Comparison of ENCODE assay signal across 15 cellular contexts in genomic region chr12:50725011-50725899, GRCh38. TPM values are rescaled to one million over a fixed set of nuclear protein-coding genes. Genes with fewer than 3 reads are reported as not detected.
DNase-seq lines count a peak whose midpoint lies in the region; ATAC-seq lines count a peak whose summit lies in the region.
"Had no signal": no experiment of that assay in that cellular context is flagged by ENCODE, and none has a peak within 500 bp of the region (broad histone marks: within the 10 kb centered on the region; RNA-seq: fewer than 3 reads in every experiment).

No MANE protein-coding gene starts in this region.

- no peaks in the 10 kb centered on the region for H3K27me3 Mint-ChIP-seq in memory B cell
- H3K27me3 Mint-ChIP-seq: activated CD8-positive, alpha-beta T cell treated with anti-CD3 and anti-CD28 coated beads for 36 hours; dendritic cell treated with granulocyte-macrophage colony-stimulating factor and Interleukin-4, amounts not matched to agents 40 ng/mL and 50 ng/mL, for 4 days had no signal

- peak; percentile 14 for DNase-seq in Caki2 (ENCODE audit: low read depth)
- peak; percentile 11 for DNase-seq in M059J (ENCODE audit: low read depth)
- DNase-seq in cerebellar cortex (ENCODE audit: low spot score): peak; percentile 58
- no peak for DNase-seq in memory B cell (ENCODE audit: low spot score in 2 of 2)
- no peak for DNase-seq in NOMO-1 treated with DMSO at 0.1 percent for 48 hours (lab: John Stamatoyannopoulos, UW; ENCODE audit: unreplicated experiment)
- no peak for DNase-seq in NCI-H1930 (lab: John Stamatoyannopoulos, UW)
- DNase-seq: activated CD8-positive, alpha-beta T cell treated with anti-CD3 and anti-CD28 coated beads for 36 hours; amniotic stem cell; MV-4-11; NCI-H524 had no signal

- no peak for ATAC-seq in memory B cell (ENCODE audit: low read depth)
- ATAC-seq in GM21576 (IDR thresholded peaks at IDR 0.05; ENCODE audit: unreplicated experiment): no peak
- ATAC-seq: activated CD8-positive, alpha-beta T cell treated with anti-CD3 and anti-CD28 coated beads for 36 hours; SK-N-SH treated with all-trans-retinoic acid at 6 μM for 48 hours; stimulated activated effector memory CD8-positive, alpha-beta T cell treated with anti-CD3 and anti-CD28 coated beads, Interleukin-12 subunit alpha, Interleukin-12 subunit beta, amount 100 ng/mL, for 72 hours had no signal

- H3K27ac Mint-ChIP-seq in memory B cell: peak overlapping the region; percentile 28
- H3K27ac Mint-ChIP-seq: activated CD8-positive, alpha-beta T cell treated with anti-CD3 and anti-CD28 coated beads for 36 hours; dendritic cell treated with granulocyte-macrophage colony-stimulating factor and Interleukin-4, amounts not matched to agents 40 ng/mL and 50 ng/mL, for 4 days; neural progenitor cell; stimulated activated effector memory CD8-positive, alpha-beta T cell treated with anti-CD3 and anti-CD28 coated beads, Interleukin-12 subunit alpha, Interleukin-12 subunit beta, amount 100 ng/mL, for 72 hours had no signal

- H3K36me3 Mint-ChIP-seq in memory B cell: peaks cover 47% of the 10 kb centered on the region

- H3K4me3 Mint-ChIP-seq in memory B cell: no peak overlapping the region
- H3K4me3 Mint-ChIP-seq: activated CD8-positive, alpha-beta T cell treated with anti-CD3 and anti-CD28 coated beads for 36 hours; dendritic cell treated with granulocyte-macrophage colony-stimulating factor and Interleukin-4, amounts not matched to agents 40 ng/mL and 50 ng/mL, for 4 days; neural progenitor cell; stimulated activated effector memory CD8-positive, alpha-beta T cell treated with anti-CD3 and anti-CD28 coated beads, Interleukin-12 subunit alpha, Interleukin-12 subunit beta, amount 100 ng/mL, for 72 hours had no signal

- H3K4me1 Mint-ChIP-seq in memory B cell: peaks cover 8% of the 10 kb centered on the region
- H3K4me1 Mint-ChIP-seq: neural progenitor cell; stimulated activated effector memory CD8-positive, alpha-beta T cell treated with anti-CD3 and anti-CD28 coated beads, Interleukin-12 subunit alpha, Interleukin-12 subunit beta, amount 100 ng/mL, for 72 hours had no signal

- H3K9me3 Mint-ChIP-seq in memory B cell: no peaks in the 10 kb centered on the region
- H3K9me3 Mint-ChIP-seq: activated CD8-positive, alpha-beta T cell treated with anti-CD3 and anti-CD28 coated beads for 36 hours; dendritic cell treated with granulocyte-macrophage colony-stimulating factor and Interleukin-4, amounts not matched to agents 40 ng/mL and 50 ng/mL, for 4 days; neural progenitor cell; stimulated activated effector memory CD8-positive, alpha-beta T cell treated with anti-CD3 and anti-CD28 coated beads, Interleukin-12 subunit alpha, Interleukin-12 subunit beta, amount 100 ng/mL, for 72 hours had no signal

- in situ Hi-C loops in Caki2 (cut with HindIII; ENCODE audit: low pct_unique_long_range_greater_than_20kb, low sequenced_read_pairs): no loop called here

RNA-seq across cellular contexts. Expression of gene ATF1, which starts 38.6 kb away (rescaled TPM):
- 26.4 and 58.6 TPM in 2 replicates for total RNA-seq in Caki2 (2014; rRNA removed; shearing (Covaris generic); ENCODE audit: low replicate concordance)
- total RNA-seq in M059J (2014; rRNA removed; shearing (Covaris generic)): 21.2 and 33.8 TPM in 2 replicates

Comparison
In these comparisons a context has a peak if more than half of its experiments do, and no peak if none do; other contexts are left out.
1. DNase-seq: peak in Caki2 (single experiment), M059J (single experiment) and cerebellar cortex (single experiment); none in memory B cell (0 of 2), NOMO-1 treated with DMSO at 0.1 percent for 48 hours (single experiment) and NCI-H1930 (0 of 2).